In genomic region chr7:39987641-39988347, GRCh38 we compare ENCODE assay signal across 14 cellular contexts. TPM values are rescaled to one million over a fixed set of nuclear protein-coding genes. Genes with fewer than 3 reads are reported as not detected.
DNase-seq lines count a peak whose midpoint lies in the region; TF ChIP-seq lines count a peak whose summit lies in the region.
"Had no signal": no experiment of that assay in that cellular context is flagged by ENCODE, and none has a peak within 500 bp of the region (broad histone marks: within the 10 kb centered on the region; RNA-seq: fewer than 3 reads in every experiment).

No MANE protein-coding gene starts in this region.

- H3K36me3 Mint-ChIP-seq in activated T-cell treated with anti-CD3 and anti-CD28 coated beads, Interleukin-2, amount 50 U/mL, for 24 hours (ENCODE audit: low read depth) = peaks cover 33% of the 10 kb centered on the region
- H3K36me3 Mint-ChIP-seq in T-helper 2 cell treated with Interferon-gamma antibody and Interleukin-4, amounts not matched to agents 5 μg/mL and 100 μg/mL, for 36 hours (ENCODE audit: low read depth) = peaks cover 18% of the 10 kb centered on the region
- H3K36me3 Mint-ChIP-seq in progenitor cell of endocrine pancreas (ENCODE audit: insufficient read depth) = peaks cover 8% of the 10 kb centered on the region

- peak overlapping the region; percentile 37 for H3K4me3 Mint-ChIP-seq in activated T-cell treated with anti-CD3 and anti-CD28 coated beads, Interleukin-2, amount 50 U/mL, for 24 hours
- no peak overlapping the region for H3K4me3 Mint-ChIP-seq in T-helper 2 cell treated with Interferon-gamma antibody and Interleukin-4, amounts not matched to agents 5 μg/mL and 100 μg/mL, for 36 hours
- no peak overlapping the region for H3K4me3 Mint-ChIP-seq in progenitor cell of endocrine pancreas (ENCODE audit: low read depth)
- H3K4me3 Mint-ChIP-seq: activated B cell treated with CpG ODN at 0.5 μM for 24 hours had no signal

- no peaks in the 10 kb centered on the region for H3K36me3 ChIP-seq in endocrine pancreas (ENCODE audit: control insufficient read depth, insufficient read depth, low read length)
- H3K36me3 ChIP-seq in H7 (replicated peaks; ENCODE audit: control insufficient read depth, insufficient read depth, low read length) = no peaks in the 10 kb centered on the region
- H3K36me3 ChIP-seq: transverse colon had no signal

- no peaks in the 10 kb centered on the region for H3K9me3 Mint-ChIP-seq in activated T-cell treated with anti-CD3 and anti-CD28 coated beads, Interleukin-2, amount 50 U/mL, for 24 hours
- H3K9me3 Mint-ChIP-seq in T-helper 2 cell treated with Interferon-gamma antibody and Interleukin-4, amounts not matched to agents 5 μg/mL and 100 μg/mL, for 36 hours = no peaks in the 10 kb centered on the region
- H3K9me3 Mint-ChIP-seq in progenitor cell of endocrine pancreas (ENCODE audit: low read depth) = no peaks in the 10 kb centered on the region
- H3K9me3 Mint-ChIP-seq: activated B cell treated with CpG ODN at 0.5 μM for 24 hours had no signal

- H3K9ac ChIP-seq in endocrine pancreas (ENCODE audit: control insufficient read depth, insufficient read depth, low read length) = peak overlapping the region; percentile 7

- peaks cover 14% of the 10 kb centered on the region for H3K4me1 ChIP-seq in endocrine pancreas (ENCODE audit: control insufficient read depth, insufficient read depth, low read length)

- no peaks in the 10 kb centered on the region for H3K9me3 ChIP-seq in endocrine pancreas (ENCODE audit: control insufficient read depth, low read length)
- H3K9me3 ChIP-seq: transverse colon had no signal

- no peak for TF ChIP-seq CTCF in progenitor cell of endocrine pancreas (IDR thresholded peaks at IDR 0.05; ENCODE audit: unreplicated experiment)

- peak overlapping the region; percentile 37 for H3K4me3 ChIP-seq in endocrine pancreas (ENCODE audit: control insufficient read depth, insufficient read depth, low read length)
- no peak overlapping the region for H3K4me3 ChIP-seq in H7 (ENCODE audit: insufficient read depth, low read depth, low read length)
- H3K4me3 ChIP-seq: hepatocyte, transverse colon had no signal

- no peaks in the 10 kb centered on the region for H3K27me3 Mint-ChIP-seq in activated T-cell treated with anti-CD3 and anti-CD28 coated beads, Interleukin-2, amount 50 U/mL, for 24 hours
- no peaks in the 10 kb centered on the region for H3K27me3 Mint-ChIP-seq in T-helper 2 cell treated with Interferon-gamma antibody and Interleukin-4, amounts not matched to agents 5 μg/mL and 100 μg/mL, for 36 hours (ENCODE audit: low read depth)
- no peaks in the 10 kb centered on the region for H3K27me3 Mint-ChIP-seq in progenitor cell of endocrine pancreas
- H3K27me3 Mint-ChIP-seq: activated B cell treated with CpG ODN at 0.5 μM for 24 hours had no signal

- H3K4me1 Mint-ChIP-seq in activated T-cell treated with anti-CD3 and anti-CD28 coated beads, Interleukin-2, amount 50 U/mL, for 24 hours (ENCODE audit: low read depth) = peaks cover 64% of the 10 kb centered on the region
- H3K4me1 Mint-ChIP-seq in T-helper 2 cell treated with Interferon-gamma antibody and Interleukin-4, amounts not matched to agents 5 μg/mL and 100 μg/mL, for 36 hours (ENCODE audit: low read depth) = peaks cover 37% of the 10 kb centered on the region
- peaks cover 25% of the 10 kb centered on the region for H3K4me1 Mint-ChIP-seq in progenitor cell of endocrine pancreas (ENCODE audit: low read depth)

- H3K27ac Mint-ChIP-seq in activated T-cell treated with anti-CD3 and anti-CD28 coated beads, Interleukin-2, amount 50 U/mL, for 24 hours = peak overlapping the region; percentile 82
- H3K27ac Mint-ChIP-seq in T-helper 2 cell treated with Interferon-gamma antibody and Interleukin-4, amounts not matched to agents 5 μg/mL and 100 μg/mL, for 36 hours = peak overlapping the region; percentile 64
- H3K27ac Mint-ChIP-seq in progenitor cell of endocrine pancreas = peak overlapping the region; percentile 33

- H3K27me3 ChIP-seq in endocrine pancreas (ENCODE audit: control insufficient read depth, insufficient read depth, low read length) (no peaks in the 10 kb centered on the region), H7 (ENCODE audit: control insufficient read depth, insufficient read depth, low read length) (no peaks in the 10 kb centered on the region)
- H3K27me3 ChIP-seq: hepatocyte, transverse colon had no signal

- DNase-seq in activated T-cell treated with anti-CD3 and anti-CD28 coated beads, Interleukin-2, amount 50 U/mL, for 24 hours = no peak
- no peak for DNase-seq in activated T-cell treated with anti-CD3 and anti-CD28 coated beads, Interleukin-2, amount 50 U/mL, for 48 hours
- DNase-seq in T-helper 2 cell treated with Interferon-gamma antibody and Interleukin-4, amounts not matched to agents 5 μg/mL and 100 μg/mL, for 36 hours (ENCODE audit: low spot score) = no peak
- DNase-seq in progenitor cell of endocrine pancreas (ENCODE audit: low spot score, unreplicated experiment) (no peak), NCI-H748 (lab: John Stamatoyannopoulos, UW; ENCODE audit: unreplicated experiment) (no peak), H7 (no peak)
- DNase-seq in stimulated activated CD4-positive, alpha-beta T cell treated with anti-CD3 and anti-CD28 coated beads, Interleukin-4, amount 100 ng/mL, for 1 hour = no peak
- DNase-seq: activated B cell treated with CpG ODN at 0.5 μM for 24 hours; MV-4-11; NK-92 treated with Interleukin-12 subunit alpha and Interleukin-12 subunit beta, amount 100 ng/mL, for 24 hours; small intestine; transverse colon had no signal

RNA-seq across cellular contexts. Expression of gene CDK13, which starts 37.7 kb away (rescaled TPM):
- total RNA-seq in progenitor cell of endocrine pancreas = 74.3 and 75.5 TPM in 2 replicates
- total RNA-seq in H7 (2014; rRNA removed; shearing (Covaris generic)) = 30.6 and 48.5 TPM in 2 replicates
